27 cellular contexts compared by ENCODE assay signal in genomic region chr9:38166501-38166900, GRCh38.
"Had no signal": no experiment of that assay in that cellular context is flagged by ENCODE, and none has a peak within 500 bp of the region (broad histone marks: within the 10 kb centered on the region; RNA-seq: fewer than 3 reads in every experiment).

No MANE protein-coding gene starts in this region.

- H3K4me1 ChIP-seq: stomach, suprapubic skin, testis, thyroid gland, transverse colon, upper lobe of right lung, uterus had no signal

- FAIRE-seq: urothelium cell line had no signal

- DNase-seq: stimulated activated CD4-positive, alpha-beta T cell treated with anti-CD3 and anti-CD28 coated beads, Interleukin-2, amount 100 ng/mL, for 48 hours; stimulated activated CD4-positive, alpha-beta T cell treated with anti-CD3 and anti-CD28 coated beads, Interleukin-4, amount 100 ng/mL, for 1 hour; stimulated activated CD4-positive, alpha-beta T cell treated with anti-CD3 and anti-CD28 coated beads, Interleukin-4, amount 100 ng/mL, for 24 hours; stimulated activated CD4-positive, alpha-beta T cell treated with anti-CD3 and anti-CD28 coated beads, Interleukin-4, amount 100 ng/mL, for 4 hours; stimulated activated CD8-positive, alpha-beta memory T cell treated with anti-CD3 and anti-CD28 coated beads, Interleukin-4, amount 100 ng/mL, for 48 hours; stimulated activated naive B cell treated with anti-CD40 and anti-IgM and Interleukin-4, amounts not matched to agents 10 μg/mL and 1 μg/mL and 100 μg/mL, for 72 hours; stimulated activated naive CD4-positive, alpha-beta T cell; stimulated activated naive CD4-positive, alpha-beta T cell treated with Interleukin-2 at 50 U/mL for 16 hours; stimulated activated naive CD8-positive, alpha-beta T cell treated with anti-CD3 and anti-CD28 coated beads, Interleukin-15, amount 100 ng/mL, for 72 hours; stimulated activated naive CD8-positive, alpha-beta T cell treated with anti-CD3 and anti-CD28 coated beads, Interleukin-15, Interleukin-2, amounts not matched to agents 100 U/mL and 50 U/mL, for 24 hours; stomach; substantia nigra; testis; thyroid gland; tibial artery; transverse colon; trophoblast cell; upper lobe of left lung; upper lobe of right lung; uterus had no signal

- H3K27ac ChIP-seq: stomach, suprapubic skin, testis, thoracic aorta, thyroid gland, tibial artery, tibial nerve, transverse colon, upper lobe of left lung, upper lobe of right lung, uterus, vagina had no signal

- ATAC-seq: stimulated activated effector memory CD8-positive, alpha-beta T cell treated with anti-CD3 and anti-CD28 coated beads, Interleukin-12 subunit alpha, Interleukin-12 subunit beta, amount 100 ng/mL, for 72 hours; stimulated activated memory B cell treated with anti-CD40 and anti-IgM and Interleukin-4, amounts not matched to agents 10 μg/mL and 1 μg/mL and 100 μg/mL, for 72 hours; stimulated activated naive B cell treated with anti-CD40 and anti-IgM and Interleukin-4, amounts not matched to agents 10 μg/mL and 1 μg/mL and 100 μg/mL, for 72 hours; stimulated activated naive CD8-positive, alpha-beta T cell treated with anti-CD3 and anti-CD28 coated beads, Interleukin-15, amount 100 ng/mL, for 72 hours; stimulated activated naive CD8-positive, alpha-beta T cell treated with anti-CD3 and anti-CD28 coated beads, Interleukin-15, Interleukin-2, amounts not matched to agents 100 U/mL and 50 U/mL, for 24 hours; upper lobe of right lung had no signal

- H3K36me3 ChIP-seq: stomach, suprapubic skin, thoracic aorta, thyroid gland, tibial artery, tibial nerve, transverse colon, upper lobe of left lung, upper lobe of right lung, uterus, vagina had no signal

- H3K27me3 ChIP-seq: stomach, suprapubic skin, testis, thyroid gland, tibial artery, tibial nerve, transverse colon, upper lobe of left lung, upper lobe of right lung, uterus, vagina had no signal

- H3K9me3 ChIP-seq: testis, thyroid gland, vagina had no signal

- H3K4me3 ChIP-seq: stomach, suprapubic skin, testis, thoracic aorta, thyroid gland, tibial artery, tibial nerve, transverse colon, upper lobe of left lung, upper lobe of right lung, uterus, vagina had no signal
